ENCODE assay signal across 20 cellular contexts in genomic region chr3:191220908-191221307, GRCh38.
DNase-seq lines count a peak whose midpoint lies in the region; ATAC-seq, FAIRE-seq and TF ChIP-seq lines count a peak whose summit lies in the region.
"Had no signal": no experiment of that assay in that cellular context is flagged by ENCODE, and none has a peak within 500 bp of the region (broad histone marks: within the 10 kb centered on the region; RNA-seq: fewer than 3 reads in every experiment).

No MANE protein-coding gene starts in this region.

- H3K4me1 ChIP-seq in OCI-LY3 (ENCODE audit: low read length), result peaks cover 3% of the 10 kb centered on the region; the same call in 1 of the 2 replicates
- H3K4me1 ChIP-seq: testis had no signal

- H3K4me3 ChIP-seq in AG09309 (ENCODE audit: control insufficient read depth, low read depth, low read length) (no peak overlapping the region), OCI-LY3 (ENCODE audit: low read length) (no peak overlapping the region), choroid plexus epithelial cell (ENCODE audit: low read depth, low read length) (no peak overlapping the region)
- H3K4me3 ChIP-seq: lung, MG63, testis had no signal

- H2AFZ ChIP-seq in OCI-LY3 (ENCODE audit: low read depth, low read length), result no peak overlapping the region

- ATAC-seq in GM18858 (IDR thresholded peaks at IDR 0.05; ENCODE audit: unreplicated experiment), result no peak
- ATAC-seq: naive thymus-derived CD4-positive, alpha-beta T cell had no signal

- H4K20me1 ChIP-seq in OCI-LY3 (ENCODE audit: insufficient read depth, low read length), result no peaks in the 10 kb centered on the region

- H3K27ac ChIP-seq in OCI-LY3 (ENCODE audit: low read length), result no peak overlapping the region
- H3K27ac ChIP-seq: testis had no signal

- no peaks in the 10 kb centered on the region for H3K9me3 ChIP-seq in OCI-LY3 (ENCODE audit: insufficient read depth, low read length)
- H3K9me3 ChIP-seq: MG63, testis had no signal

- no peak overlapping the region for H3K4me2 ChIP-seq in OCI-LY3 (ENCODE audit: low read length)

- no peak overlapping the region for H3K9ac ChIP-seq in OCI-LY3 (ENCODE audit: low read length)

- H3K79me2 ChIP-seq in OCI-LY3 (ENCODE audit: low read length), result no peaks in the 10 kb centered on the region

- FAIRE-seq in GM18507 (lab: Jason Lieb, UNC), result peak; percentile 56
- FAIRE-seq: small intestine had no signal

- H3K36me3 ChIP-seq in OCI-LY3 (replicated peaks; ENCODE audit: low read depth, low read length), result no peaks in the 10 kb centered on the region
- H3K36me3 ChIP-seq: MG63 had no signal

- TF ChIP-seq CTCF in AG09309 (IDR thresholded peaks at IDR 0.05; ENCODE audit: control insufficient read depth, insufficient read depth, low read depth, low read length, missing control alignments) (peak; percentile 25), OCI-LY3 (IDR thresholded peaks at IDR 0.05; ENCODE audit: low read depth, low read length) (peak; percentile 17; the same call in 1 of the 2 replicates), choroid plexus epithelial cell (conservative IDR thresholded peaks at IDR 0.05; ENCODE audit: low read depth, low read length) (peak; percentile 30)

- no peaks in the 10 kb centered on the region for H3K27me3 ChIP-seq in OCI-LY3 (ENCODE audit: low read depth, low read length)
- H3K27me3 ChIP-seq: MG63, testis had no signal

- DNase-seq in AG09309 (ENCODE audit: low read depth), result no peak
- DNase-seq in GM18507 (ENCODE audit: extremely low spot score, insufficient read length, low read depth), result no peak
- DNase-seq in choroid plexus epithelial cell (ENCODE audit: low read depth), result peak; percentile 12
- DNase-seq in T-helper 2 cell, result no peak
- DNase-seq in NCI-H748 (lab: John Stamatoyannopoulos, UW; ENCODE audit: unreplicated experiment), result no peak
- DNase-seq: activated CD4-positive, alpha-beta T cell treated with anti-CD3 and anti-CD28 coated beads, Interleukin-2, amount 10 ng/mL, durations not matched to agents 7 days and 5 days; activated naive CD4-positive, alpha-beta T cell; aorta; DMS153; MG63; naive thymus-derived CD4-positive, alpha-beta T cell; NCI-H2107; NK-92 treated with Interleukin-12 subunit alpha and Interleukin-12 subunit beta, amount 100 ng/mL, for 24 hours; SIG-M5; small intestine; stimulated activated CD4-positive, alpha-beta T cell treated with anti-CD3 and anti-CD28 coated beads, Interleukin-4, amount 100 ng/mL, for 4 hours; testis had no signal
